ENCODE assay signal across 17 cellular contexts in the genomic region with DNA sequence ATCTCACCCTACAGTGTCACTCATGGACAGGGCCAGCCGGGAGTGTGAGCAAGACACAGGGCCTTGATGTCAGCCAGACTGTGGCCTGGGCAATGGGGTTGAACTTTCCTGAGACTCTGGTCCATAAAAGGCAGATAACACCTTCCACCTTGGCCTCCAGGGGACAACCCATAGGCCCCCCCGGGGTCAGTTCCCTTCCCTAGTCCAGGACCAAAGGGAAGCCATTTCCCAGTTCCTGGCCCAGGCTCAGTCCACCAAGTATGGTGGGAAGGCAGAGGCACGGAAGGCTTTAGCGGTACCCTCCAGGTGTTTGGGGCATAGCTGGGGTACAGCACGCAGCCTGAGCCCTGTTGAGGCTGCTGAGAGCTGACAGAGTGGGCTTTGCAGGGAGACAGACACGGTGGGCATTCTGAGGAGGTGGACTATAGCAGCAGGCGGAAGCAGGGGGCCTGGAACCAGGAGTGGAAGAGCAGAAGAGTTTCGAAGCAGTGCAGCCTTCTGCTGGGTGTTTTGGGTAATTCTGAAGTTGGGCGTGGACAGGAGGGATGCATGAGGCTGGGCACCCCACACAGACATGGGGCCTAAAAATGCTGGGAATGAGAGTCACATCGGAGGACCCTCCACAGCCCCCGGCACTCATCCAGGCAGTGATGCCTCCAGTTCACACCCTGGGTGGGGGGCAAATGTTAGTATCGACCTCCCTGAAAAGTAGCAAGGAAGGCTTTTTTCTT. TPM values are rescaled to one million over a fixed set of nuclear protein-coding genes. Genes with fewer than 3 reads are reported as not detected.
A peak's percentile ranks its signal among the peaks of the same experiment; 100 is the strongest.
DNase-seq lines count a peak whose midpoint lies in the region; ATAC-seq and TF ChIP-seq lines count a peak whose summit lies in the region.
"Had no signal": no experiment of that assay in that cellular context is flagged by ENCODE, and none has a peak within 500 bp of the region (broad histone marks: within the 10 kb centered on the region; RNA-seq: fewer than 3 reads in every experiment).

No MANE protein-coding gene starts in this region.

- no peak overlapping the region for H3K56ac ChIP-seq in IMR-90 (ENCODE audit: extremely low read depth, insufficient read depth, low read length)

- H3K9me3 Mint-ChIP-seq in activated naive CD4-positive, alpha-beta T cell treated with anti-CD3 and anti-CD28 coated beads, Interleukin-2, amount 10 ng/mL, durations not matched to agents 7 days and 5 days = no peaks in the 10 kb centered on the region

- no peaks in the 10 kb centered on the region for H3K79me1 ChIP-seq in IMR-90 (ENCODE audit: low read depth in 1 of 2, low read length in 2 of 2)

- H3K27ac ChIP-seq in IMR-90 (ENCODE audit: insufficient read depth, low read length) (no peak overlapping the region), lower lobe of right lung (peak overlapping the region; percentile 11), sigmoid colon (peak overlapping the region in 2 of 4 donors; percentile 10 to 22)

- CTCF ChIA-PET in activated naive CD4-positive, alpha-beta T cell treated with anti-CD3 and anti-CD28 coated beads, Interleukin-2, amount 10 ng/mL, durations not matched to agents 7 days and 5 days (lab: Charles Lee) = no interaction called here
- CTCF ChIA-PET in IMR-90 (lab: Yijun Ruan, JAX) = no interaction called here

- H3K4me1 ChIP-seq in IMR-90 (ENCODE audit: control insufficient read depth, insufficient read depth, low read length) (peaks cover 6% of the 10 kb centered on the region), lower lobe of right lung (peaks cover 65% of the 10 kb centered on the region), sigmoid colon (no peaks in the 10 kb centered on the region)

- H4K91ac ChIP-seq in IMR-90 (ENCODE audit: insufficient read depth, low read depth, low read length) = no peak overlapping the region

- TF ChIP-seq CTCF in IMR-90 (conservative IDR thresholded peaks at IDR 0.05; ENCODE audit: low read depth, low read length) = no peak
- no peak for TF ChIP-seq CTCF in lower lobe of right lung (IDR thresholded peaks at IDR 0.05)
- TF ChIP-seq CTCF in sigmoid colon (IDR thresholded peaks at IDR 0.05) = no peak

- no peaks in the 10 kb centered on the region for H4K20me1 ChIP-seq in IMR-90 (ENCODE audit: insufficient read depth, low read length)

- H3K18ac ChIP-seq in IMR-90 (ENCODE audit: low read depth, low read length) = no peak overlapping the region

- H2BK20ac ChIP-seq in IMR-90 (ENCODE audit: low read depth, low read length) = no peak overlapping the region

- H3K9me3 ChIP-seq in IMR-90 (ENCODE audit: control insufficient read depth, insufficient read depth, low read length) (no peaks in the 10 kb centered on the region), lower lobe of right lung (no peaks in the 10 kb centered on the region), sigmoid colon (no peaks in the 10 kb centered on the region)

- dilution Hi-C loops in IMR-90 (cut with HindIII; ENCODE audit: low sequenced_read_pairs, unreplicated experiment) = no loop called here

- H3K9ac ChIP-seq in IMR-90 (ENCODE audit: low read depth, low read length) = no peak overlapping the region

- H3K4me3 Mint-ChIP-seq in activated naive CD4-positive, alpha-beta T cell treated with anti-CD3 and anti-CD28 coated beads, Interleukin-2, amount 10 ng/mL, durations not matched to agents 7 days and 5 days = no peak overlapping the region

- H3K27me3 Mint-ChIP-seq in activated naive CD4-positive, alpha-beta T cell treated with anti-CD3 and anti-CD28 coated beads, Interleukin-2, amount 10 ng/mL, durations not matched to agents 7 days and 5 days = no peaks in the 10 kb centered on the region

- intact Hi-C loops in IMR-90 (cut with micrococcal nuclease) (no loop called here), lower lobe of right lung (cut with DNase I) (no loop called here), sigmoid colon (cut with DNase I) (no loop called here)

- H3K27ac Mint-ChIP-seq in activated naive CD4-positive, alpha-beta T cell treated with anti-CD3 and anti-CD28 coated beads, Interleukin-2, amount 10 ng/mL, durations not matched to agents 7 days and 5 days = no peak overlapping the region

- ATAC-seq in IMR-90 (ENCODE audit: low read depth) = no peak
- ATAC-seq in lower lobe of right lung = no peak
- ATAC-seq in HG02970 (IDR thresholded peaks at IDR 0.05; ENCODE audit: low FRiP score, unreplicated experiment) = no peak
- ATAC-seq: HCT116 had no signal

- BruUV-seq in IMR-90 (replicated peaks; lab: Mats Ljungman, UMichigan) = no TSS peak

- POLR2A ChIA-PET in IMR-90 (lab: Charles Lee; ENCODE audit: unreplicated experiment) = no interaction called here

- no peak overlapping the region for H2AK9ac ChIP-seq in IMR-90 (replicated peaks; ENCODE audit: low read depth, low read length, poor library complexity)

- TF ChIP-seq POLR2A in IMR-90 (IDR thresholded peaks at IDR 0.05; ENCODE audit: low read depth, low read length) = no peak
- no peak for TF ChIP-seq POLR2A in sigmoid colon (IDR thresholded peaks at IDR 0.05)

- no peak overlapping the region for H3K4ac ChIP-seq in IMR-90 (ENCODE audit: low read depth, low read length)

- no peaks in the 10 kb centered on the region for H3K36me3 Mint-ChIP-seq in activated naive CD4-positive, alpha-beta T cell treated with anti-CD3 and anti-CD28 coated beads, Interleukin-2, amount 10 ng/mL, durations not matched to agents 7 days and 5 days

- no peak overlapping the region for H4K8ac ChIP-seq in IMR-90 (ENCODE audit: low read depth in 2 of 2, low read length in 2 of 2)

- H2AK5ac ChIP-seq in IMR-90 (ENCODE audit: low read depth, low read length) = no peak overlapping the region

- H3K4me3 ChIP-seq in IMR-90 (ENCODE audit: insufficient read depth, low read depth, low read length) (no peak overlapping the region), lower lobe of right lung (no peak overlapping the region), sigmoid colon (no peak overlapping the region)

- H3K14ac ChIP-seq in IMR-90 (replicated peaks; ENCODE audit: low read depth, low read length) = no peak overlapping the region

- peaks cover 5% of the 10 kb centered on the region for H3K4me1 Mint-ChIP-seq in activated naive CD4-positive, alpha-beta T cell treated with anti-CD3 and anti-CD28 coated beads, Interleukin-2, amount 10 ng/mL, durations not matched to agents 7 days and 5 days

- H3K36me3 ChIP-seq in IMR-90 (ENCODE audit: control insufficient read depth, insufficient read depth, low read length) (no peaks in the 10 kb centered on the region), lower lobe of right lung (no peaks in the 10 kb centered on the region), sigmoid colon (no peaks in the 10 kb centered on the region)

- H2BK120ac ChIP-seq in IMR-90 (ENCODE audit: low read depth, low read length) = no peak overlapping the region

- no peaks in the 10 kb centered on the region for H3K27me3 ChIP-seq in IMR-90 (ENCODE audit: control insufficient read depth, insufficient read depth, low read length)
- no peaks in the 10 kb centered on the region for H3K27me3 ChIP-seq in lower lobe of right lung (ENCODE audit: low read depth)
- H3K27me3 ChIP-seq in sigmoid colon = no peaks in the 10 kb centered on the region

- no peak overlapping the region for H3K23ac ChIP-seq in IMR-90 (ENCODE audit: low read depth, low read length)

- no peak for TF ChIP-seq RAD21 in IMR-90 (IDR thresholded peaks at IDR 0.05; ENCODE audit: low read length)

- no peak overlapping the region for H2BK15ac ChIP-seq in IMR-90 (ENCODE audit: low read depth, low read length)

- DNase-seq in activated naive CD4-positive, alpha-beta T cell treated with anti-CD3 and anti-CD28 coated beads, Interleukin-2, amount 10 ng/mL, durations not matched to agents 7 days and 5 days = peak; percentile 15
- no peak for DNase-seq in activated naive CD4-positive, alpha-beta T cell treated with Interleukin-2 at 50 U/mL for 16 hours
- DNase-seq in IMR-90 (no peak), lower lobe of right lung (no peak), sigmoid colon (peak; percentile 46), SKM-1 treated with dmso at 0.1 percent for 144 hours (lab: John Stamatoyannopoulos, UW; ENCODE audit: unreplicated experiment) (no peak), GM19238 (ENCODE audit: insufficient read length, low spot score) (no peak)
- DNase-seq: 8988T, C1 segment of cervical spinal cord, COR-L47, NCI-H1048, NCI-H2107, NCI-H526 treated with DMSO at 0.1 percent for 48 hours, SHP77 had no signal

- TF ChIP-seq EP300 in sigmoid colon (IDR thresholded peaks at IDR 0.05) = no peak

- no peak overlapping the region for H2BK5ac ChIP-seq in IMR-90 (ENCODE audit: low read depth, low read length, poor library complexity, severe bottlenecking)

- no peak overlapping the region for H4K5ac ChIP-seq in IMR-90 (ENCODE audit: low read depth, low read length)

- H2AFZ ChIP-seq in IMR-90 (replicated peaks; ENCODE audit: low read length, poor library complexity) = peak overlapping the region; percentile 10

- 83% methylated on average over 1 of the region's 12 CpGs; no CpG with 5 or more reads in 1 of the 2 experiments for WGBS in IMR-90 (ENCODE audit: extremely low coverage in 2 of 2, insufficient read length in 1 of 2), 2 experiments
- WGBS in sigmoid colon, 2 donors = 79 to 84% methylated on average over 12 of the region's 12 CpGs

- no peaks in the 10 kb centered on the region for H3K9me1 ChIP-seq in IMR-90 (ENCODE audit: insufficient read depth, low read length)

- H3K4me2 ChIP-seq in IMR-90 (ENCODE audit: low read depth, low read length) = no peak overlapping the region

- in situ Hi-C loops in IMR-90 (cut with MboI; ENCODE audit: low sequenced_read_pairs) = no loop called here

TF ChIP-seq in IMR-90, 13 proteins besides CTCF, POLR2A, EP300 and RAD21:
- TF ChIP-seq MAFK (IDR thresholded peaks at IDR 0.05; ENCODE audit: low read depth, low read length) (no peak), RFX5 (IDR thresholded peaks at IDR 0.05; ENCODE audit: low read depth, low read length) (no peak), RCOR1 (IDR thresholded peaks at IDR 0.05; ENCODE audit: insufficient replicate concordance, low read length) (no peak), CHD1 (IDR thresholded peaks at IDR 0.05; ENCODE audit: low read depth, low read length) (no peak), CEBPB (IDR thresholded peaks at IDR 0.05; ENCODE audit: low read depth, low read length) (no peak)

RNA-seq across cellular contexts. Expression of a gene that starts 43.9 kb away (rescaled TPM):
- total RNA-seq in IMR-90 (2012; rRNA removed) = under 0.01 TPM in 1 of 2 replicates, not detected in the other
- 0.02 TPM in 1 of 2 replicates, not detected in the other for polyA plus RNA-seq in IMR-90 (2012; rRNA removed)
- polyA plus RNA-seq in IMR-90 (2012; cell fraction: cytosol; rRNA removed) = not detected in 2 replicates
- not detected in 2 replicates for polyA plus RNA-seq in IMR-90 (2012; cell fraction: nucleus; rRNA removed; ENCODE audit: low replicate concordance)
- 99.7 TPM for total RNA-seq in lower lobe of right lung
- total RNA-seq in sigmoid colon = 10 to 100 TPM; 14.2 to 27.2 (median 17.7) TPM
- 10 to 100 TPM in 2 of 3 donors, 1 to 10 TPM in 1; 1.8 to 14.5 (median 10.6) TPM for polyA plus RNA-seq in sigmoid colon
- total RNA-seq: HT-29 had no signal

Comparison
In these comparisons a context has a peak if more than half of its experiments do, and no peak if none do; other contexts are left out.
1. DNase-seq: peak in activated naive CD4-positive, alpha-beta T cell treated with anti-CD3 and anti-CD28 coated beads, Interleukin-2, amount 10 ng/mL, durations not matched to agents 7 days and 5 days (single experiment) and sigmoid colon (single experiment); none in activated naive CD4-positive, alpha-beta T cell treated with Interleukin-2 at 50 U/mL for 16 hours (single experiment), IMR-90 (single experiment), lower lobe of right lung (single experiment), SKM-1 treated with dmso at 0.1 percent for 144 hours (single experiment) and GM19238 (single experiment).
2. RNA of a gene that starts 43.9 kb away (total RNA-seq): 99.7 TPM in lower lobe of right lung (single experiment) and 14.2 to 27.2 TPM in sigmoid colon; under 0.01 TPM in IMR-90; every median in the first group is over 10 times any median in the second.